ENCODE assay signal across 9 cellular contexts in genomic region chr6:21914121-21914973, GRCh38.
DNase-seq lines count a peak whose midpoint lies in the region; ATAC-seq, FAIRE-seq and TF ChIP-seq lines count a peak whose summit lies in the region.
"Had no signal": no experiment of that assay in that cellular context is flagged by ENCODE, and none has a peak within 500 bp of the region (broad histone marks: within the 10 kb centered on the region; RNA-seq: fewer than 3 reads in every experiment).

No MANE protein-coding gene starts in this region.

- no TSS peak for BruUV-seq in A673 (replicated peaks; lab: Mats Ljungman, UMichigan)

- no peak for TF ChIP-seq POLR2A in testis (IDR thresholded peaks at IDR 0.05)

- TF ChIP-seq CTCF in A673 (conservative IDR thresholded peaks at IDR 0.05; ENCODE audit: low read depth, low read length): no peak
- no peak for TF ChIP-seq CTCF in keratinocyte (optimal IDR thresholded peaks at IDR 0.05 in 1 of 3, IDR thresholded peaks at IDR 0.05 in 1 of 3, conservative IDR thresholded peaks at IDR 0.05 in 1 of 3; ENCODE audit: extremely low read depth in 1 of 3, insufficient read depth in 2 of 3, low read length in 3 of 3)
- no peak for TF ChIP-seq CTCF in testis (IDR thresholded peaks at IDR 0.05)

- POLR2A ChIA-PET in A673 (lab: Charles Lee; ENCODE audit: low non-redundant PET): no interaction called here

- intact Hi-C loops in A673 (cut with micrococcal nuclease; ENCODE audit: unreplicated experiment): no loop called here
- intact Hi-C loops in testis (cut with DNase I; ENCODE audit: low total_unique reads): no loop called here

- H3K36me3 ChIP-seq in A673 (ENCODE audit: insufficient read depth, low read length, poor library complexity, severe bottlenecking) (no peaks in the 10 kb centered on the region), keratinocyte (ENCODE audit: control insufficient read depth in 2 of 2, extremely low read depth in 1 of 2, insufficient read depth in 2 of 2, low read length in 2 of 2) (no peaks in the 10 kb centered on the region), testis (ENCODE audit: low read depth, missing control alignments) (no peaks in the 10 kb centered on the region), MG63 (no peaks in the 10 kb centered on the region)

- no peak for ATAC-seq in HG02623 (IDR thresholded peaks at IDR 0.05; ENCODE audit: unreplicated experiment)

- CTCF ChIA-PET in A673 (lab: Charles Lee): no interaction called here

- no peaks in the 10 kb centered on the region for H3K27me3 ChIP-seq in A673 (replicated peaks; ENCODE audit: insufficient read depth, low read depth, low read length, poor library complexity)
- H3K27me3 ChIP-seq in keratinocyte (ENCODE audit: control insufficient read depth, extremely low read depth, insufficient read depth, low read length): no peaks in the 10 kb centered on the region
- no peaks in the 10 kb centered on the region for H3K27me3 ChIP-seq in testis
- H3K27me3 ChIP-seq in MG63: no peaks in the 10 kb centered on the region

- peak overlapping the region; percentile 59 for H3K4me2 ChIP-seq in keratinocyte (ENCODE audit: control insufficient read depth, extremely low read depth, insufficient read depth, low read depth, low read length)
- H3K4me2 ChIP-seq: PC-9 had no signal

- H3K9ac ChIP-seq in keratinocyte (ENCODE audit: control insufficient read depth, extremely low read depth, insufficient read depth, low read length): no peak overlapping the region

- H3K79me2 ChIP-seq in keratinocyte (ENCODE audit: control insufficient read depth, insufficient read depth, low read length): no peaks in the 10 kb centered on the region

- H4K20me1 ChIP-seq in keratinocyte (ENCODE audit: control insufficient read depth, extremely low read depth, insufficient read depth, low read length): no peaks in the 10 kb centered on the region

- H2AFZ ChIP-seq in keratinocyte (ENCODE audit: control insufficient read depth, low read length): peak overlapping the region; percentile 59
- H2AFZ ChIP-seq: PC-9 had no signal

- 59 to 62% methylated on average over 7 to 8 of the region's 8 CpGs for WGBS in testis, 2 donors

- DNase-seq in A673 (ENCODE audit: low spot score) (peak; percentile 34), LoVo (ENCODE audit: low spot score) (peak; percentile 56), keratinocyte (ENCODE audit: low read depth, low spot score) (no peak), testis (peak; percentile 32), GF-D8 (lab: John Stamatoyannopoulos, UW) (no peak), MG63 (no peak)
- DNase-seq in activated T-cell treated with anti-CD3 and anti-CD28 coated beads, Interleukin-2, amount 50 U/mL, for 48 hours: peak; percentile 44 to 46

- no peaks in the 10 kb centered on the region for H3K9me1 ChIP-seq in keratinocyte (ENCODE audit: control insufficient read depth, extremely low read depth, insufficient read depth, low read length)

- H3K4me1 ChIP-seq in A673 (ENCODE audit: insufficient read depth, low read length, poor library complexity, severe bottlenecking): no peaks in the 10 kb centered on the region
- peaks cover 21% of the 10 kb centered on the region for H3K4me1 ChIP-seq in keratinocyte (ENCODE audit: control insufficient read depth, extremely low read depth, insufficient read depth, low read length)
- no peaks in the 10 kb centered on the region for H3K4me1 ChIP-seq in testis

- dilution Hi-C loops in keratinocyte (cut with MboI; ENCODE audit: extremely low pct_ligation_motif_present, low sequenced_read_pairs): no loop called here

- peak; percentile 79 for FAIRE-seq in keratinocyte (lab: Jason Lieb, UNC)

- H3K4me3 ChIP-seq in A673 (ENCODE audit: low read depth, low read length, poor library complexity, severe bottlenecking) (no peak overlapping the region), keratinocyte (ENCODE audit: control insufficient read depth in 2 of 3, extremely low read depth in 1 of 3, insufficient read depth in 2 of 3, low read depth in 1 of 3, low read length in 3 of 3) (no peak overlapping the region), testis (no peak overlapping the region), MG63 (no peak overlapping the region)
- H3K4me3 ChIP-seq: PC-9 had no signal

- no peaks in the 10 kb centered on the region for H3K9me3 ChIP-seq in A673 (ENCODE audit: low read depth, low read length, poor library complexity, severe bottlenecking)
- no peaks in the 10 kb centered on the region for H3K9me3 ChIP-seq in keratinocyte (ENCODE audit: control insufficient read depth, low read depth, low read length)
- no peaks in the 10 kb centered on the region for H3K9me3 ChIP-seq in testis
- H3K9me3 ChIP-seq in MG63: no peaks in the 10 kb centered on the region

- no peak overlapping the region for H3K27ac ChIP-seq in A673 (ENCODE audit: low read depth, low read length, poor library complexity, severe bottlenecking)
- no peak overlapping the region for H3K27ac ChIP-seq in keratinocyte (ENCODE audit: control insufficient read depth, insufficient read depth, low read length)
- H3K27ac ChIP-seq in testis: no peak overlapping the region
- H3K27ac ChIP-seq: PC-9 had no signal

Comparison
In these comparisons a context has a peak if more than half of its experiments do, and no peak if none do; other contexts are left out.
1. DNase-seq: peak in A673 (single experiment), LoVo (single experiment), activated T-cell treated with anti-CD3 and anti-CD28 coated beads, Interleukin-2, amount 50 U/mL, for 48 hours (2 of 2) and testis (single experiment); none in keratinocyte (single experiment), GF-D8 (single experiment) and MG63 (single experiment).